28 cellular contexts compared by ENCODE assay signal in genomic region chr4:38386011-38386551, GRCh38.
DNase-seq lines count a peak whose midpoint lies in the region; ATAC-seq and TF ChIP-seq lines count a peak whose summit lies in the region.
"Had no signal": no experiment of that assay in that cellular context is flagged by ENCODE, and none has a peak within 500 bp of the region (broad histone marks: within the 10 kb centered on the region; RNA-seq: fewer than 3 reads in every experiment).

No MANE protein-coding gene starts in this region.

- H4K20me1 ChIP-seq in neural progenitor cell (ENCODE audit: low read depth), result no peaks in the 10 kb centered on the region

- H3K27me3 ChIP-seq in esophagus muscularis mucosa (no peaks in the 10 kb centered on the region), neural progenitor cell (no peaks in the 10 kb centered on the region)
- H3K27me3 ChIP-seq: foreskin keratinocyte, right atrium auricular region had no signal

- TF ChIP-seq EP300 in esophagus muscularis mucosa (IDR thresholded peaks at IDR 0.05), result no peak

- H3K36me3 ChIP-seq in SK-N-MC (ENCODE audit: insufficient read depth, low read length), result no peaks in the 10 kb centered on the region
- H3K36me3 ChIP-seq in esophagus muscularis mucosa, result no peaks in the 10 kb centered on the region
- H3K36me3 ChIP-seq in neural progenitor cell, result no peaks in the 10 kb centered on the region
- H3K36me3 ChIP-seq: right atrium auricular region, SJCRH30 had no signal

- H3K4me3 Mint-ChIP-seq in neural progenitor cell (no peak overlapping the region), type B pancreatic cell (peak overlapping the region; percentile 39)
- H3K4me3 Mint-ChIP-seq: activated CD4-positive, alpha-beta memory T cell treated with anti-CD3 and anti-CD28 coated beads, Interleukin-2, amount 10 ng/mL, durations not matched to agents 7 days and 5 days; activated T-helper 17 cell treated with anti-CD3 and anti-CD28 coated beads, Interleukin-2, amount 50 U/mL, for 72 hours; CD4-positive, alpha-beta T cell; effector memory CD8-positive, alpha-beta T cell; IgD-negative memory B cell; natural killer cell; stimulated activated effector memory CD8-positive, alpha-beta T cell treated with anti-CD3 and anti-CD28 coated beads, Interleukin-12 subunit alpha, Interleukin-12 subunit beta, amount 100 ng/mL, for 72 hours had no signal

- H3K27ac ChIP-seq in SK-N-MC (peak overlapping the region; percentile 97), esophagus muscularis mucosa (replicated peaks in 1 of 4) (peak overlapping the region in 3 of 4 donors; percentile 5 to 32 (median 26)), neural progenitor cell (no peak overlapping the region)
- H3K27ac ChIP-seq: foreskin keratinocyte, SJCRH30 had no signal

- H3K36me3 Mint-ChIP-seq in neural progenitor cell (no peaks in the 10 kb centered on the region), type B pancreatic cell (peaks cover 4% of the 10 kb centered on the region)
- H3K36me3 Mint-ChIP-seq: natural killer cell; stimulated activated effector memory CD8-positive, alpha-beta T cell treated with anti-CD3 and anti-CD28 coated beads, Interleukin-12 subunit alpha, Interleukin-12 subunit beta, amount 100 ng/mL, for 72 hours had no signal

- ATAC-seq in HG02870 (IDR thresholded peaks at IDR 0.05; ENCODE audit: unreplicated experiment), result no peak
- ATAC-seq: activated T-helper 17 cell treated with anti-CD3 and anti-CD28 coated beads, Interleukin-2, amount 50 U/mL, for 72 hours; effector memory CD8-positive, alpha-beta T cell; foreskin keratinocyte; natural killer cell; Panc1; stimulated activated effector memory CD8-positive, alpha-beta T cell treated with anti-CD3 and anti-CD28 coated beads, Interleukin-12 subunit alpha, Interleukin-12 subunit beta, amount 100 ng/mL, for 72 hours had no signal

- no peak overlapping the region for H3K27ac Mint-ChIP-seq in neural progenitor cell
- H3K27ac Mint-ChIP-seq in type B pancreatic cell, result peak overlapping the region; percentile 85
- H3K27ac Mint-ChIP-seq: activated CD4-positive, alpha-beta memory T cell treated with anti-CD3 and anti-CD28 coated beads, Interleukin-2, amount 10 ng/mL, durations not matched to agents 7 days and 5 days; activated T-helper 17 cell treated with anti-CD3 and anti-CD28 coated beads, Interleukin-2, amount 50 U/mL, for 72 hours; CD4-positive, alpha-beta T cell; IgD-negative memory B cell; natural killer cell; stimulated activated effector memory CD8-positive, alpha-beta T cell treated with anti-CD3 and anti-CD28 coated beads, Interleukin-12 subunit alpha, Interleukin-12 subunit beta, amount 100 ng/mL, for 72 hours had no signal

- no peak for TF ChIP-seq POLR2A in esophagus muscularis mucosa (IDR thresholded peaks at IDR 0.05; ENCODE audit: low read depth)

- peak overlapping the region; percentile 37 for H3K4me2 ChIP-seq in neural progenitor cell

- H3K9me3 ChIP-seq in SK-N-MC (ENCODE audit: low read depth, low read length) (no peaks in the 10 kb centered on the region), esophagus muscularis mucosa (no peaks in the 10 kb centered on the region), neural progenitor cell (ENCODE audit: low read depth) (peaks cover 8% of the 10 kb centered on the region)
- H3K9me3 ChIP-seq: right atrium auricular region had no signal

- H3F3A ChIP-seq in neural progenitor cell (ENCODE audit: low read depth), result no peaks in the 10 kb centered on the region

- TF ChIP-seq CTCF in esophagus muscularis mucosa (IDR thresholded peaks at IDR 0.05), result no peak
- TF ChIP-seq CTCF in neural progenitor cell (IDR thresholded peaks at IDR 0.05), result no peak
- no peak for TF ChIP-seq CTCF in type B pancreatic cell (conservative IDR thresholded peaks at IDR 0.05)

- DNase-seq in SK-N-MC (ENCODE audit: low read depth, low spot score) (no peak), esophagus muscularis mucosa (ENCODE audit: extremely low spot score) (no peak), neural progenitor cell (ENCODE audit: low spot score) (no peak), type B pancreatic cell (ENCODE audit: extremely low spot score, unreplicated experiment) (no peak), NCI-H2196 treated with DMSO at 0.1 percent for 48 hours (lab: John Stamatoyannopoulos, UW; ENCODE audit: unreplicated experiment) (no peak), globus pallidus (ENCODE audit: low spot score) (no peak), DMS79 treated with DMSO at 0.1 percent for 48 hours (lab: John Stamatoyannopoulos, UW) (no peak)
- DNase-seq: activated CD4-positive, alpha-beta memory T cell treated with anti-CD3 and anti-CD28 coated beads, Interleukin-2, amount 10 ng/mL, durations not matched to agents 7 days and 5 days; activated CD4-positive, CD25-positive, alpha-beta regulatory T cell treated with anti-CD3 and anti-CD28 coated beads, Interleukin-2, amount 50 U/mL, for 72 hours; activated naive CD4-positive, alpha-beta T cell treated with anti-CD3 and anti-CD28 coated beads, Interleukin-2, amount 50 U/mL, for 16 hours; amygdala; CD4-positive, alpha-beta T cell; effector memory CD8-positive, alpha-beta T cell; left colon; natural killer cell; NCI-H1092 treated with DMSO at 0.1 percent for 48 hours; NCI-H2029; NCI-H526 treated with DMSO at 0.1 percent for 48 hours; SJCRH30; stimulated activated CD4-positive, alpha-beta T cell treated with anti-CD3 and anti-CD28 coated beads, Interleukin-4, amount 100 ng/mL, for 24 hours; T-helper 1 cell had no signal

- peaks cover 20% of the 10 kb centered on the region for H3K4me1 Mint-ChIP-seq in neural progenitor cell
- peaks cover 49% of the 10 kb centered on the region for H3K4me1 Mint-ChIP-seq in type B pancreatic cell (ENCODE audit: unreplicated experiment)
- H3K4me1 Mint-ChIP-seq: activated CD4-positive, alpha-beta memory T cell treated with anti-CD3 and anti-CD28 coated beads, Interleukin-2, amount 10 ng/mL, durations not matched to agents 7 days and 5 days; activated T-helper 17 cell treated with anti-CD3 and anti-CD28 coated beads, Interleukin-2, amount 50 U/mL, for 72 hours; IgD-negative memory B cell; stimulated activated effector memory CD8-positive, alpha-beta T cell treated with anti-CD3 and anti-CD28 coated beads, Interleukin-12 subunit alpha, Interleukin-12 subunit beta, amount 100 ng/mL, for 72 hours had no signal

- no peaks in the 10 kb centered on the region for H3K79me2 ChIP-seq in neural progenitor cell (ENCODE audit: low read depth)

- H3K9me3 Mint-ChIP-seq in neural progenitor cell, result peaks cover 8% of the 10 kb centered on the region
- H3K9me3 Mint-ChIP-seq in type B pancreatic cell, result peaks cover 5% of the 10 kb centered on the region
- H3K9me3 Mint-ChIP-seq: natural killer cell had no signal

- H3K4me3 ChIP-seq in SK-N-MC (0 out of 2 replicates have a peak overlapping the region, but pooled peaks have one; percentile 42), esophagus muscularis mucosa (no peak overlapping the region), neural progenitor cell (no peak overlapping the region)
- H3K4me3 ChIP-seq: right atrium auricular region, SJCRH30 had no signal

- H3K9ac ChIP-seq in SK-N-MC (ENCODE audit: insufficient read length) (no peak overlapping the region), neural progenitor cell (no peak overlapping the region)

- intact Hi-C loops in esophagus muscularis mucosa (cut with DNase I), result no loop called here

- no peak overlapping the region for H2AFZ ChIP-seq in neural progenitor cell (replicated peaks)

- H3K4me1 ChIP-seq in esophagus muscularis mucosa (peaks cover 14 to 61% (median 60%) of the 10 kb centered on the region in 4 donors), neural progenitor cell (peaks cover 19% of the 10 kb centered on the region)
- H3K4me1 ChIP-seq: foreskin keratinocyte, SJCRH30 had no signal

- 40% methylated on average over 2 of the region's 2 CpGs for WGBS in esophagus muscularis mucosa

- peaks cover 2% of the 10 kb centered on the region for H3K27me3 Mint-ChIP-seq in neural progenitor cell (ENCODE audit: insufficient read depth, low read depth)
- H3K27me3 Mint-ChIP-seq in type B pancreatic cell, result no peaks in the 10 kb centered on the region
- H3K27me3 Mint-ChIP-seq: activated CD4-positive, alpha-beta memory T cell treated with anti-CD3 and anti-CD28 coated beads, Interleukin-2, amount 10 ng/mL, durations not matched to agents 7 days and 5 days; activated T-helper 17 cell treated with anti-CD3 and anti-CD28 coated beads, Interleukin-2, amount 50 U/mL, for 72 hours; CD4-positive, alpha-beta T cell; effector memory CD8-positive, alpha-beta T cell had no signal
